8 cellular contexts compared by ENCODE assay signal in genomic region chr13:39777527-39778061, GRCh38.
DNase-seq lines count a peak whose midpoint lies in the region; ATAC-seq lines count a peak whose summit lies in the region.

No MANE protein-coding gene starts in this region.

- peak; percentile 40 for DNase-seq in D341Med (ENCODE audit: low spot score)
- peak; percentile 32 for DNase-seq in T1000 (lab: John Stamatoyannopoulos, UW)
- DNase-seq in epithelial cell of prostate (ENCODE audit: low read depth, low spot score): peak; percentile 83
- DNase-seq in stimulated activated CD4-positive, alpha-beta T cell treated with anti-CD3 and anti-CD28 coated beads, Interleukin-15, amount 100 ng/mL, for 24 hours: peak; percentile 70
- DNase-seq in HuH-7 (ENCODE audit: low spot score): no peak
- DNase-seq in NK-92 treated with Interleukin-12 subunit alpha and Interleukin-12 subunit beta, amount 100 ng/mL, for 24 hours (lab: John Stamatoyannopoulos, UW): no peak

- H3K27ac ChIP-seq in epithelial cell of prostate: peak overlapping the region; percentile 50

- ATAC-seq in HG03342 (IDR thresholded peaks at IDR 0.05; ENCODE audit: unreplicated experiment) (peak; percentile 45), HG03159 (IDR thresholded peaks at IDR 0.05; ENCODE audit: unreplicated experiment) (no peak)

Comparison
In these comparisons a context has a peak if more than half of its experiments do, and no peak if none do; other contexts are left out.
1. DNase-seq: peak in D341Med (single experiment), T1000 (single experiment), epithelial cell of prostate (single experiment) and stimulated activated CD4-positive, alpha-beta T cell treated with anti-CD3 and anti-CD28 coated beads, Interleukin-15, amount 100 ng/mL, for 24 hours (single experiment); none in HuH-7 (single experiment) and NK-92 treated with Interleukin-12 subunit alpha and Interleukin-12 subunit beta, amount 100 ng/mL, for 24 hours (single experiment).